ENCODE assay signal across 9 cellular contexts in the genomic region with DNA sequence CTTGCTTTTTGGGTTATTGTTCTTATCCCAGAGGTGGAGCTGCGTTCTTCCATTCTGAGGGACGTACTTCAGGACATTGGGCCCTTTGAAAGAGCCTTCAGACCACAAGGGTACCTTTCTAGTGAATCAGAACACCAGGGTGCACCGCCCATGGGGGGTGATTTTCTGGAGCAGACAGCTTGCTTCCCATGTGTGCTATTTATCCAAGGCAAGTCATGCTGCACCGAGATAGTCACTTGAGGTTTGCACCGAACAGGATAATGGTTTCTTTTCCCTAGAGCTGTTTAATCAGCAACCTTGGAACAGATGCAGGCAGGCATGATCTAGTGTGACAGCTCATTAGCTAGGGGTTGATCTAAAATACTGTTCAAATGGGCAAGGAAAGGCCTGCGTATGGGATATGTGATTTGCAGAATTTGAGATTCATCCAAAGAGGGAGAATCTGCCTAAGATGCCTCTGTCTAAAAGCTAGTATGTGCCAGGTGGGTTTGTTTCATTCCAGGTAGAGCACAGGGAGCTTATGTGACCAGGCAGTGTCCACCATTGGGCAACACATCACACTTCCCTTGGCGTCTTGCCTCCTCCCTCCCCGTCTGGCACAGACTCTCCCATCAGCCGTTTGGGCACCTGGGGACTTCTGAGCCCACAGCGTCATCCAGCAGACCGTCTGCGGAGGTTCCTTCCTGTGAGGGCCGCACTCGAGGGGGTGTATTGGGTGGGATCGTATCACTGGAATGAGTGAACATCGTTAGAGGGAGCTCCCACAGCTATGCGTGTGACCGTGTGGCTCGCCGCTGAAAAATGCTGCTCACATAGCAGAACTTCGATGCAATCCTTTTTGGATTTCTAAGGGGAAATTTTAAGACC.
DNase-seq lines count a peak whose midpoint lies in the region; TF ChIP-seq lines count a peak whose summit lies in the region.
"Had no signal": no experiment of that assay in that cellular context is flagged by ENCODE, and none has a peak within 500 bp of the region (broad histone marks: within the 10 kb centered on the region; RNA-seq: fewer than 3 reads in every experiment).

No MANE protein-coding gene starts in this region.

- no peaks in the 10 kb centered on the region for H3K9me3 ChIP-seq in subcutaneous abdominal adipose tissue (ENCODE audit: control insufficient read depth in 5 of 5, low read length in 5 of 5)

- in situ Hi-C loops in brain microvascular endothelial cell (cut with HindIII; ENCODE audit: low pct_ligation_motif_present, low sequenced_read_pairs) = loop anchor here (25.0 kb wide), 1 partner anchor 146 kb away; no protein-coding TSS in a partner anchor

- H3K36me3 ChIP-seq in brain microvascular endothelial cell (replicated peaks) (peaks cover 74% of the 10 kb centered on the region), subcutaneous abdominal adipose tissue (ENCODE audit: control insufficient read depth in 5 of 5, insufficient read depth in 5 of 5, low read length in 5 of 5) (peaks cover 17 to 62% (median 40%) of the 10 kb centered on the region in 5 donors)

- H3K9ac ChIP-seq in subcutaneous abdominal adipose tissue (ENCODE audit: low read length in 5 of 5) = peak overlapping the region in 1 of 5 donors; percentile 14

- H3K27ac ChIP-seq in brain microvascular endothelial cell (peak overlapping the region; percentile 99), subcutaneous abdominal adipose tissue (ENCODE audit: low read depth, low read length) (peak overlapping the region; percentile 69)

- no peak for TF ChIP-seq CTCF in brain microvascular endothelial cell (IDR thresholded peaks at IDR 0.05; ENCODE audit: low read depth, low read length, missing control alignments)

- H3K27me3 ChIP-seq in brain microvascular endothelial cell (replicated peaks) (no peaks in the 10 kb centered on the region), subcutaneous abdominal adipose tissue (ENCODE audit: control insufficient read depth in 5 of 5, insufficient read depth in 4 of 5, low read length in 5 of 5) (no peaks in the 10 kb centered on the region)

- H3K4me3 ChIP-seq in brain microvascular endothelial cell (ENCODE audit: low read depth, low read length) = no peak overlapping the region
- no peak overlapping the region for H3K4me3 ChIP-seq in subcutaneous abdominal adipose tissue (ENCODE audit: low read depth in 1 of 5, low read length in 5 of 5)

- peaks cover 17 to 53% (median 51%) of the 10 kb centered on the region in 5 donors for H3K4me1 ChIP-seq in subcutaneous abdominal adipose tissue (ENCODE audit: control insufficient read depth in 5 of 5, insufficient read depth in 5 of 5, low read length in 5 of 5)

- peak; percentile 80 for DNase-seq in HS-5 (ENCODE audit: low read depth)
- DNase-seq in brain microvascular endothelial cell = peak; percentile 95
- DNase-seq in iris pigment epithelial cell (ENCODE audit: low read depth) = peak; percentile 94
- DNase-seq in LoVo (ENCODE audit: low spot score) = no peak
- DNase-seq in stimulated activated CD4-positive, alpha-beta T cell treated with anti-CD3 and anti-CD28 coated beads, Interleukin-4, amount 100 ng/mL, for 24 hours = no peak
- no peak for DNase-seq in activated CD4-positive, alpha-beta T cell treated with anti-CD3 and anti-CD28 coated beads, Interleukin-2, amount 50 U/mL, for 4 hours
- no peak for DNase-seq in putamen (ENCODE audit: low spot score)
- DNase-seq: Karpas-422 had no signal

Comparison
In these comparisons a context has a peak if more than half of its experiments do, and no peak if none do; other contexts are left out.
1. DNase-seq: peak in HS-5 (single experiment), brain microvascular endothelial cell (single experiment) and iris pigment epithelial cell (single experiment); none in LoVo (single experiment), stimulated activated CD4-positive, alpha-beta T cell treated with anti-CD3 and anti-CD28 coated beads, Interleukin-4, amount 100 ng/mL, for 24 hours (single experiment), activated CD4-positive, alpha-beta T cell treated with anti-CD3 and anti-CD28 coated beads, Interleukin-2, amount 50 U/mL, for 4 hours (0 of 2) and putamen (single experiment).